Comparison of ENCODE assay signal across 13 cellular contexts in genomic region chr13:50543767-50544166, GRCh38.
DNase-seq lines count a peak whose midpoint lies in the region; ATAC-seq and FAIRE-seq lines count a peak whose summit lies in the region.
"Had no signal": no experiment of that assay in that cellular context is flagged by ENCODE, and none has a peak within 500 bp of the region (broad histone marks: within the 10 kb centered on the region; RNA-seq: fewer than 3 reads in every experiment).

No MANE protein-coding gene starts in this region.

- peak; percentile 58 for DNase-seq in EH (ENCODE audit: low read depth)
- DNase-seq in NCI-H446 treated with DMSO at 0.1 percent for 48 hours (lab: John Stamatoyannopoulos, UW): peak; percentile 38
- peak; percentile 97 for DNase-seq in fibroblast of peridontal ligament (ENCODE audit: extremely low read depth)
- peak in 7 of 10 donors; percentile 14 to 85 (median 39) for DNase-seq in posterior cingulate gyrus
- no peak for DNase-seq in DMS153 (lab: John Stamatoyannopoulos, UW)
- no peak for DNase-seq in NCI-H2081 (lab: John Stamatoyannopoulos, UW)
- no peak for DNase-seq in HTR-8/SVneo (ENCODE audit: insufficient read length, low spot score)
- DNase-seq: activated B cell treated with CpG ODN at 0.5 μM for 24 hours; DND-41; effector CD4-positive, alpha-beta T cell; GOT3 had no signal

- no peak for ATAC-seq in HG03175 (IDR thresholded peaks at IDR 0.05; ENCODE audit: unreplicated experiment)
- ATAC-seq: activated T-helper 17 cell treated with anti-CD3 and anti-CD28 coated beads, Interleukin-2, amount 50 U/mL, for 72 hours had no signal

- intact Hi-C loops in posterior cingulate gyrus (cut with DNase I): no loop called here

- no peak for FAIRE-seq in HTR-8/SVneo (lab: Jason Lieb, UNC)

Comparison
In these comparisons a context has a peak if more than half of its experiments do, and no peak if none do; other contexts are left out.
1. DNase-seq: peak in EH (single experiment), NCI-H446 treated with DMSO at 0.1 percent for 48 hours (single experiment), fibroblast of peridontal ligament (single experiment) and posterior cingulate gyrus (7 of 10); none in DMS153 (single experiment), NCI-H2081 (0 of 2) and HTR-8/SVneo (single experiment).